Comparison of ENCODE assay signal across 9 cellular contexts in genomic region chr2:190722061-190722759, GRCh38.
A peak's percentile ranks its signal among the peaks of the same experiment; 100 is the strongest.
DNase-seq lines count a peak whose midpoint lies in the region; ATAC-seq and TF ChIP-seq lines count a peak whose summit lies in the region.
"Had no signal": no experiment of that assay in that cellular context is flagged by ENCODE, and none has a peak within 500 bp of the region (broad histone marks: within the 10 kb centered on the region; RNA-seq: fewer than 3 reads in every experiment).

No MANE protein-coding gene starts in this region.

- no peak overlapping the region for H3K4me3 ChIP-seq in SK-N-SH (ENCODE audit: low read depth in 2 of 2, low read length in 1 of 2)

- no peak overlapping the region for H3K9ac ChIP-seq in SK-N-SH

- no peak for DNase-seq in activated naive CD8-positive, alpha-beta T cell treated with anti-CD3 and anti-CD28 coated beads, Interleukin-2, amount 50 U/mL, for 24 hours
- DNase-seq in SK-N-SH = no peak
- DNase-seq in ACHN = no peak
- DNase-seq in NCI-H146 (lab: John Stamatoyannopoulos, UW) = no peak
- no peak for DNase-seq in Kasumi-1 (lab: John Stamatoyannopoulos, UW)

- no peaks in the 10 kb centered on the region for H3K79me2 ChIP-seq in SK-N-SH (ENCODE audit: insufficient read depth)

- H3K27ac Mint-ChIP-seq in activated naive CD8-positive, alpha-beta T cell treated with anti-CD3 and anti-CD28 coated beads, Interleukin-2, amount 50 U/mL, for 24 hours = peak overlapping the region; percentile 92
- H3K27ac Mint-ChIP-seq: progenitor cell of endocrine pancreas had no signal

- H3K36me3 Mint-ChIP-seq in activated naive CD8-positive, alpha-beta T cell treated with anti-CD3 and anti-CD28 coated beads, Interleukin-2, amount 50 U/mL, for 24 hours (ENCODE audit: low read depth) = no peaks in the 10 kb centered on the region

- peaks cover 6% of the 10 kb centered on the region for H3K9me3 Mint-ChIP-seq in activated naive CD8-positive, alpha-beta T cell treated with anti-CD3 and anti-CD28 coated beads, Interleukin-2, amount 50 U/mL, for 24 hours

- H3F3A ChIP-seq in SK-N-SH (replicated peaks; ENCODE audit: insufficient read depth) = no peaks in the 10 kb centered on the region

- no peak overlapping the region for H2AFZ ChIP-seq in SK-N-SH (ENCODE audit: low read depth)

- TF ChIP-seq RAD21 in SK-N-SH (IDR thresholded peaks at IDR 0.05; ENCODE audit: low read length) = no peak

- no peak for TF ChIP-seq CTCF in SK-N-SH (IDR thresholded peaks at IDR 0.05)

- no peaks in the 10 kb centered on the region for H3K36me3 ChIP-seq in SK-N-SH (replicated peaks in 1 of 2; ENCODE audit: control insufficient read depth in 1 of 2, insufficient read depth in 2 of 2, low read length in 1 of 2)

- no peak overlapping the region for H3K4me2 ChIP-seq in SK-N-SH

- H3K27ac ChIP-seq in SK-N-SH (ENCODE audit: low read depth in 2 of 2, low read length in 1 of 2) = no peak overlapping the region

- peak overlapping the region; percentile 49 for H3K4me3 Mint-ChIP-seq in activated naive CD8-positive, alpha-beta T cell treated with anti-CD3 and anti-CD28 coated beads, Interleukin-2, amount 50 U/mL, for 24 hours

- peaks cover 0 to 15% of the 10 kb centered on the region in 2 experiments; a peak in 2 of 4 replicates for H3K4me1 ChIP-seq in SK-N-SH (ENCODE audit: control insufficient read depth in 1 of 2, insufficient read depth in 2 of 2, low read depth in 1 of 2, low read length in 1 of 2)

- peaks cover 86% of the 10 kb centered on the region for H3K4me1 Mint-ChIP-seq in activated naive CD8-positive, alpha-beta T cell treated with anti-CD3 and anti-CD28 coated beads, Interleukin-2, amount 50 U/mL, for 24 hours

- peak; percentile 64 for ATAC-seq in GM18519 (IDR thresholded peaks at IDR 0.05; ENCODE audit: low FRiP score, unreplicated experiment)
- ATAC-seq in GM21360 (IDR thresholded peaks at IDR 0.05; ENCODE audit: unreplicated experiment) = peak; percentile 61
- peak; percentile 45 for ATAC-seq in HG03139 (IDR thresholded peaks at IDR 0.05; ENCODE audit: unreplicated experiment)
- peak; percentile 74 for ATAC-seq in activated naive CD8-positive, alpha-beta T cell treated with anti-CD3 and anti-CD28 coated beads, Interleukin-2, amount 50 U/mL, for 24 hours

- H4K20me1 ChIP-seq in SK-N-SH (ENCODE audit: insufficient read depth) = no peaks in the 10 kb centered on the region

- no peaks in the 10 kb centered on the region for H3K27me3 Mint-ChIP-seq in activated naive CD8-positive, alpha-beta T cell treated with anti-CD3 and anti-CD28 coated beads, Interleukin-2, amount 50 U/mL, for 24 hours
- H3K27me3 Mint-ChIP-seq: progenitor cell of endocrine pancreas had no signal

- TF ChIP-seq EP300 in SK-N-SH (IDR thresholded peaks at IDR 0.05; ENCODE audit: borderline replicate concordance in 1 of 2, low read depth in 1 of 2, low read length in 1 of 2) = no peak

- H3K27me3 ChIP-seq in SK-N-SH (ENCODE audit: insufficient read depth) = no peaks in the 10 kb centered on the region

- POLR2A ChIA-PET in SK-N-SH (lab: Yijun Ruan, JAX) = no interaction called here

- CTCF ChIA-PET in SK-N-SH (lab: Yijun Ruan, JAX) = no interaction called here

- in situ Hi-C loops in ACHN (cut with HindIII; ENCODE audit: low pct_ligation_motif_present, low pct_unique_long_range_greater_than_20kb, low sequenced_read_pairs) = no loop called here

- no peaks in the 10 kb centered on the region for H3K9me3 ChIP-seq in SK-N-SH

- WGBS in SK-N-SH (ENCODE audit: low lambda C conversion rate) = 98% methylated on average over 4 of the region's 4 CpGs

- H3K9me2 ChIP-seq in SK-N-SH = no peaks in the 10 kb centered on the region

TF ChIP-seq in SK-N-SH, 30 proteins besides CTCF, POLR2A, EP300 and RAD21:
- TF ChIP-seq SIN3A (IDR thresholded peaks at IDR 0.05; ENCODE audit: borderline replicate concordance, low read depth, low read length) = no peak
- TF ChIP-seq USF1 (IDR thresholded peaks at IDR 0.05; ENCODE audit: borderline replicate concordance, low read depth) = no peak
